ENCODE assay signal across 13 cellular contexts in the genomic region with DNA sequence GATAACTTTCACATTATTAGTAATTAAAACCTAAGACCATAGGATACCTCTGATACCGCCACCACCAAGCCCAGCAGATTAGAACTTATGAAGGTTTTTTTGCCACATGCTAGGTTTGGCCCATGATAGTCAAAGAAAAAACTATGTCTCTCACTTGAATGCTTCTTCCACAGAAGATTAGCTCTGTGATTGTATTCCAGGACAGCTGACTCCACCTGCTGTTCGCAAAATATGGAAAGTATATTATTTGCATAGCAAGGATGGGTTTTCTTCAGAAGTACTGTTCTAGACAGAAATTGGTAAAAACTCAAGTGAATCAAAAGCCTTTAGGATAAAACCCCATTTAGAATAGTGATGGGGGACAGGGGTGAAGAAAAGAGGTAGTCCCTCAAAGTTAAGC.
"Had no signal": no experiment of that assay in that cellular context is flagged by ENCODE, and none has a peak within 500 bp of the region (broad histone marks: within the 10 kb centered on the region; RNA-seq: fewer than 3 reads in every experiment).

No MANE protein-coding gene starts in this region.

- H3K36me3 ChIP-seq: brain microvascular endothelial cell, prostate gland, right lobe of liver, upper lobe of right lung had no signal

- H3K9me3 Mint-ChIP-seq: nephron had no signal

- H3K27ac Mint-ChIP-seq: activated naive CD8-positive, alpha-beta T cell; endodermal cell had no signal

- H3K36me3 Mint-ChIP-seq: activated naive CD8-positive, alpha-beta T cell had no signal

- H3K4me1 ChIP-seq: prostate gland, upper lobe of right lung had no signal

- H3K4me3 Mint-ChIP-seq: activated naive CD8-positive, alpha-beta T cell; endodermal cell; nephron had no signal

- DNase-seq: amygdala, brain microvascular endothelial cell, dermis blood vessel endothelial cell, endodermal cell, left colon, mesenchymal stem cell, occipital lobe, right lobe of liver, T-helper 2 cell, upper lobe of right lung had no signal

- H3K27ac ChIP-seq: brain microvascular endothelial cell, prostate gland, right lobe of liver, upper lobe of right lung had no signal

- H3K4me3 ChIP-seq: prostate gland, right lobe of liver, upper lobe of right lung had no signal

- H3K9me3 ChIP-seq: prostate gland, right lobe of liver, upper lobe of right lung had no signal

- H3K27me3 Mint-ChIP-seq: activated naive CD8-positive, alpha-beta T cell had no signal

- H3K27me3 ChIP-seq: brain microvascular endothelial cell, right lobe of liver, upper lobe of right lung had no signal
